Comparison of ENCODE assay signal across 27 cellular contexts in genomic region chr12:118560733-118561132, GRCh38.
DNase-seq lines count a peak whose midpoint lies in the region; ATAC-seq and TF ChIP-seq lines count a peak whose summit lies in the region.
"Had no signal": no experiment of that assay in that cellular context is flagged by ENCODE, and none has a peak within 500 bp of the region (broad histone marks: within the 10 kb centered on the region; RNA-seq: fewer than 3 reads in every experiment).

No MANE protein-coding gene starts in this region.

- no peak overlapping the region for H3K27ac Mint-ChIP-seq in GM23338
- H3K27ac Mint-ChIP-seq: B cell; CD8-positive, alpha-beta T cell; IgD-negative memory B cell had no signal

- no peaks in the 10 kb centered on the region for H3K9me3 Mint-ChIP-seq in GM23338
- H3K9me3 Mint-ChIP-seq: CD8-positive, alpha-beta T cell had no signal

- H3K4me3 Mint-ChIP-seq in GM23338 = no peak overlapping the region
- H3K4me3 Mint-ChIP-seq: B cell; CD8-positive, alpha-beta T cell; IgD-negative memory B cell had no signal

- WGBS in esophagus muscularis mucosa = 45% methylated on average over 4 of the region's 4 CpGs
- 64 to 72% methylated on average over 4 of the region's 4 CpGs for WGBS in sigmoid colon, 2 donors

- H3K4me1 ChIP-seq in esophagus muscularis mucosa = peaks cover 8 to 16% (median 15%) of the 10 kb centered on the region in 4 donors
- peaks cover 6% of the 10 kb centered on the region for H3K4me1 ChIP-seq in left ventricle myocardium inferior
- H3K4me1 ChIP-seq in sigmoid colon = peaks cover 0 to 27% (median 16%) of the 10 kb centered on the region in 4 donors
- H3K4me1 ChIP-seq in GM23338 (ENCODE audit: insufficient read depth) = no peaks in the 10 kb centered on the region
- H3K4me1 ChIP-seq: SJCRH30 had no signal

- H3K4me2 ChIP-seq in GM23338 = no peak overlapping the region
- H3K4me2 ChIP-seq: KMS-11 had no signal

- H3K36me3 ChIP-seq in esophagus muscularis mucosa (no peaks in the 10 kb centered on the region), left ventricle myocardium inferior (no peaks in the 10 kb centered on the region), sigmoid colon (no peaks in the 10 kb centered on the region), GM23338 (ENCODE audit: insufficient read depth) (no peaks in the 10 kb centered on the region)
- H3K36me3 ChIP-seq: SJCRH30 had no signal

- no peaks in the 10 kb centered on the region for H3K27me3 ChIP-seq in esophagus muscularis mucosa
- H3K27me3 ChIP-seq in left ventricle myocardium inferior (ENCODE audit: low read depth) = no peaks in the 10 kb centered on the region
- H3K27me3 ChIP-seq in sigmoid colon = no peaks in the 10 kb centered on the region
- no peaks in the 10 kb centered on the region for H3K27me3 ChIP-seq in GM23338 (ENCODE audit: insufficient read depth)
- H3K27me3 ChIP-seq: SJCRH30 had no signal

- H3K79me2 ChIP-seq in GM23338 (replicated peaks; ENCODE audit: insufficient read depth) = no peaks in the 10 kb centered on the region

- no peaks in the 10 kb centered on the region for H3K36me3 Mint-ChIP-seq in GM23338 (ENCODE audit: low read depth)
- H3K36me3 Mint-ChIP-seq: CD8-positive, alpha-beta T cell; IgD-negative memory B cell had no signal

- no peak for TF ChIP-seq EP300 in esophagus muscularis mucosa (IDR thresholded peaks at IDR 0.05)
- peak in 3 of 4 donors; percentile 49 to 86 (median 60) for TF ChIP-seq EP300 in sigmoid colon (IDR thresholded peaks at IDR 0.05)

- peaks cover 3% of the 10 kb centered on the region; the same call in 1 of the 3 replicates for H3K4me1 Mint-ChIP-seq in GM23338
- H3K4me1 Mint-ChIP-seq: B cell, IgD-negative memory B cell had no signal

- H2AFZ ChIP-seq in GM23338 = no peak overlapping the region

- no peaks in the 10 kb centered on the region for H3K27me3 Mint-ChIP-seq in GM23338 (ENCODE audit: insufficient read depth, low read depth, poor library complexity)
- H3K27me3 Mint-ChIP-seq: IgD-negative memory B cell had no signal

- no peaks in the 10 kb centered on the region; the same call in 1 of the 2 replicates for H3K9me2 ChIP-seq in GM23338 (ENCODE audit: insufficient read depth)

- H3K9me3 ChIP-seq in esophagus muscularis mucosa = no peaks in the 10 kb centered on the region
- peaks cover under 1% of the 10 kb centered on the region for H3K9me3 ChIP-seq in left ventricle myocardium inferior (replicated peaks)
- no peaks in the 10 kb centered on the region for H3K9me3 ChIP-seq in sigmoid colon
- H3K9me3 ChIP-seq: SJCRH30 had no signal

- no peak for TF ChIP-seq POLR2A in esophagus muscularis mucosa (IDR thresholded peaks at IDR 0.05; ENCODE audit: low read depth)
- TF ChIP-seq POLR2A in sigmoid colon (IDR thresholded peaks at IDR 0.05) = no peak

- ATAC-seq in GM18520 (IDR thresholded peaks at IDR 0.05; ENCODE audit: unreplicated experiment) (no peak), GM23338 (no peak), HG03108 (IDR thresholded peaks at IDR 0.05; ENCODE audit: unreplicated experiment) (no peak), HG03565 (IDR thresholded peaks at IDR 0.05; ENCODE audit: unreplicated experiment) (no peak)
- ATAC-seq: CD8-positive, alpha-beta T cell; GM12878 had no signal

- peak in 2 of 3 experiments; percentile 11 to 18 for TF ChIP-seq CTCF in esophagus muscularis mucosa (IDR thresholded peaks at IDR 0.05)
- TF ChIP-seq CTCF in left ventricle myocardium inferior (IDR thresholded peaks at IDR 0.05; ENCODE audit: borderline replicate concordance) = peak; percentile 17
- no peak for TF ChIP-seq CTCF in sigmoid colon (IDR thresholded peaks at IDR 0.05)
- no peak for TF ChIP-seq CTCF in GM23338 (conservative IDR thresholded peaks at IDR 0.05; ENCODE audit: low read depth in 2 of 2)

- intact Hi-C loops in esophagus muscularis mucosa (cut with DNase I) (no loop called here), left ventricle myocardium inferior (cut with micrococcal nuclease) (no loop called here), sigmoid colon (cut with DNase I) (loop anchor here (1.0 to 10.0 kb wide), 3 partner anchors 23 to 156 kb away; no protein-coding TSS in a partner anchor)

- H3F3A ChIP-seq in GM23338 (replicated peaks; ENCODE audit: low read depth) = no peaks in the 10 kb centered on the region

- H3K4me3 ChIP-seq in esophagus muscularis mucosa (no peak overlapping the region), left ventricle myocardium inferior (no peak overlapping the region), sigmoid colon (no peak overlapping the region), GM23338 (no peak overlapping the region)
- H3K4me3 ChIP-seq: GM12878, SJCRH30 had no signal

- peak; percentile 26 for DNase-seq in NCI-H146 treated with DMSO at 0.1 percent for 48 hours (lab: John Stamatoyannopoulos, UW; ENCODE audit: unreplicated experiment)
- no peak for DNase-seq in esophagus muscularis mucosa (ENCODE audit: extremely low spot score)
- DNase-seq in left ventricle myocardium inferior = no peak
- peak; percentile 79 for DNase-seq in sigmoid colon
- DNase-seq in GM23338 (ENCODE audit: low spot score) = no peak
- DNase-seq: CD8-positive, alpha-beta T cell; DMS 273 treated with DMSO at 0.1 percent for 48 hours; DMS79; EL; GDM1; HCEC 1CT; MM.1S; NCI-H1694 treated with DMSO at 0.1 percent for 48 hours; NCI-H2081; NCI-H2171; NCI-H345; NCI-H510A treated with DMSO at 0.1 percent for 48 hours; SJCRH30 had no signal

- H3K27ac ChIP-seq in esophagus muscularis mucosa (replicated peaks in 1 of 4) = peak overlapping the region in 1 of 4 donors; percentile 2
- H3K27ac ChIP-seq in left ventricle myocardium inferior (replicated peaks) = peak overlapping the region; percentile 41
- H3K27ac ChIP-seq in sigmoid colon = peak overlapping the region in 2 of 4 donors; percentile 19 to 30
- H3K27ac ChIP-seq in GM23338 (ENCODE audit: low read depth) = no peak overlapping the region
- H3K27ac ChIP-seq: C4-2B, HL-60, KMS-11, SJCRH30 had no signal

- H4K20me1 ChIP-seq in GM23338 (replicated peaks; ENCODE audit: insufficient read depth) = no peaks in the 10 kb centered on the region

TF ChIP-seq in GM23338, 12 proteins besides CTCF, POLR2A, EP300 and RAD21:
- TF ChIP-seq POLR2AphosphoS5 (IDR thresholded peaks at IDR 0.05; ENCODE audit: low read depth) (no peak), REST (IDR thresholded peaks at IDR 0.05; ENCODE audit: unreplicated experiment) (no peak), STAT1 (IDR thresholded peaks at IDR 0.05; ENCODE audit: unreplicated experiment) (no peak), EZH2phosphoT487 (IDR thresholded peaks at IDR 0.05; ENCODE audit: unreplicated experiment) (no peak), JUNB (IDR thresholded peaks at IDR 0.05; ENCODE audit: unreplicated experiment) (no peak), ZNF114 (CRISPR knock-in tag; IDR thresholded peaks at IDR 0.05) (no peak), EZH2 (IDR thresholded peaks at IDR 0.05; ENCODE audit: low read depth, unreplicated experiment) (no peak), NANOG (IDR thresholded peaks at IDR 0.05; ENCODE audit: borderline replicate concordance) (no peak), CREB1 (CRISPR knock-in tag; IDR thresholded peaks at IDR 0.05; ENCODE audit: low read depth) (no peak)

Comparison
In these comparisons a context has a peak if more than half of its experiments do, and no peak if none do; other contexts are left out.
1. DNase-seq: peak in NCI-H146 treated with DMSO at 0.1 percent for 48 hours (single experiment) and sigmoid colon (single experiment); none in esophagus muscularis mucosa (single experiment), left ventricle myocardium inferior (single experiment) and GM23338 (single experiment).
2. CTCF ChIP-seq: peak in esophagus muscularis mucosa (2 of 3) and left ventricle myocardium inferior (single experiment); none in sigmoid colon (0 of 4) and GM23338 (0 of 2).